Comparison of ENCODE assay signal across 20 cellular contexts in the genomic region with DNA sequence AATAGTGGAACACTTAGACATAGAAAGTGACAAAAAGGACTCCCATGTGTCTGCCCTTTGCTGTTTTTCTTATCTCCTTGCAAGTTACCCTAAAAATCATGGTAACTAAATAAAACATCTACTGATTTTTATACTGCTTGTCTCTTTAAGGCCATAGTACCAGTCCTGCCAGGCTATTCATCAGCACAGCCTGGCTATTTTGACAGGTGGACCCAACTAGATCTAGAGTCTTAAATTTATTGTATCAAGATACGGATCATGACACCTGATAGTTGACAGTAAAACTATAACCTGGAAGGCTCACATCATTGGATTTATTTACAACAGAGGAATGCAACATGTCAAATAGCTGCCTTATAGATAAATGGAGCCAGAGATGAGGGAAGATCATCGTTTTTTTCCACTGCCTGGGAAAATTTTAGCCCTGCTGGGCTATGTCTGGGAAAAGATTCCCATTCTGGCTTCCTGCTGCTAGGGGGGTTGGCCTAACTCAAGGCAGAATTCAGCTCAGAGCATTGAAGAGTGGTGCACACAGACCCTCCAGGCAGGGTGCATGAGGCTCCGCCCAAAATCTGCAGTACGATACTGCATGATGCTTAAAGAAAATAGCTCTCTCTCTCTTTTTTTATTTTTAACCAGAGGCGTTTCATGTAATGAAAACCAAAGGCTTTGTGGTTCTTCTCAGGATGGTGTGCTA.
"Had no signal": no experiment of that assay in that cellular context is flagged by ENCODE, and none has a peak within 500 bp of the region (broad histone marks: within the 10 kb centered on the region; RNA-seq: fewer than 3 reads in every experiment).

No MANE protein-coding gene starts in this region.

- H3K36me3 ChIP-seq: breast epithelium, heart right ventricle, left lung, thyroid gland had no signal

- H3K4me3 Mint-ChIP-seq: activated naive CD8-positive, alpha-beta T cell treated with anti-CD3 and anti-CD28 coated beads, Interleukin-2, amount 10 ng/mL, durations not matched to agents 7 days and 5 days; dendritic cell treated with granulocyte-macrophage colony-stimulating factor and Interleukin-4, amounts not matched to agents 40 ng/mL and 50 ng/mL, for 4 days; naive thymus-derived CD4-positive, alpha-beta T cell; stimulated activated naive B cell treated with anti-CD40 and anti-IgM and Interleukin-4, amounts not matched to agents 10 μg/mL and 1 μg/mL and 100 μg/mL, for 72 hours had no signal

- H3K27ac Mint-ChIP-seq: activated naive CD8-positive, alpha-beta T cell treated with anti-CD3 and anti-CD28 coated beads, Interleukin-2, amount 10 ng/mL, durations not matched to agents 7 days and 5 days; dendritic cell treated with granulocyte-macrophage colony-stimulating factor and Interleukin-4, amounts not matched to agents 40 ng/mL and 50 ng/mL, for 4 days; naive thymus-derived CD4-positive, alpha-beta T cell; stimulated activated naive B cell treated with anti-CD40 and anti-IgM and Interleukin-4, amounts not matched to agents 10 μg/mL and 1 μg/mL and 100 μg/mL, for 72 hours had no signal

- H3K9me3 ChIP-seq: breast epithelium, heart right ventricle, thyroid gland had no signal

- H3K27ac ChIP-seq: breast epithelium, epithelial cell of prostate, heart right ventricle, left lung, skin epidermis, thyroid gland had no signal

- H3K4me3 ChIP-seq: breast epithelium, heart right ventricle, left lung, skin epidermis, thyroid gland had no signal

- ATAC-seq: heart right ventricle; left lung; naive thymus-derived CD4-positive, alpha-beta T cell; right cardiac atrium; stimulated activated naive B cell treated with anti-CD40 and anti-IgM and Interleukin-4, amounts not matched to agents 10 μg/mL and 1 μg/mL and 100 μg/mL, for 72 hours had no signal

- H3K4me1 Mint-ChIP-seq: activated naive CD8-positive, alpha-beta T cell treated with anti-CD3 and anti-CD28 coated beads, Interleukin-2, amount 10 ng/mL, durations not matched to agents 7 days and 5 days; naive thymus-derived CD4-positive, alpha-beta T cell; stimulated activated naive B cell treated with anti-CD40 and anti-IgM and Interleukin-4, amounts not matched to agents 10 μg/mL and 1 μg/mL and 100 μg/mL, for 72 hours had no signal

- H3K4me1 ChIP-seq: breast epithelium, heart right ventricle, left lung, thyroid gland had no signal

- DNase-seq: activated CD4-positive, CD25-positive, alpha-beta regulatory T cell treated with anti-CD3 and anti-CD28 coated beads, Interleukin-2, amount 50 U/mL, for 72 hours; activated naive CD4-positive, alpha-beta T cell; activated naive CD8-positive, alpha-beta T cell treated with anti-CD3 and anti-CD28 coated beads, Interleukin-2, amount 10 ng/mL, durations not matched to agents 7 days and 5 days; activated T-cell treated with anti-CD3 and anti-CD28 coated beads for 4 hours; cerebellar nuclear complex; effector memory CD4-positive, alpha-beta T cell; foreskin melanocyte; heart right ventricle; left lung; naive thymus-derived CD4-positive, alpha-beta T cell; right cardiac atrium; stimulated activated CD4-positive, alpha-beta T cell treated with anti-CD3 and anti-CD28 coated beads, Interleukin-15, amount 100 ng/mL, for 24 hours; stimulated activated CD4-positive, alpha-beta T cell treated with anti-CD3 and anti-CD28 coated beads, Interleukin-4, amount 100 ng/mL, for 1 hour; stimulated activated naive B cell treated with anti-CD40 and anti-IgM and Interleukin-4, amounts not matched to agents 10 μg/mL and 1 μg/mL and 100 μg/mL, for 72 hours; T-helper 9 cell; thyroid gland had no signal

- H3K27me3 ChIP-seq: breast epithelium, left lung, thyroid gland had no signal

- H3K36me3 Mint-ChIP-seq: activated naive CD8-positive, alpha-beta T cell treated with anti-CD3 and anti-CD28 coated beads, Interleukin-2, amount 10 ng/mL, durations not matched to agents 7 days and 5 days; naive thymus-derived CD4-positive, alpha-beta T cell; stimulated activated naive B cell treated with anti-CD40 and anti-IgM and Interleukin-4, amounts not matched to agents 10 μg/mL and 1 μg/mL and 100 μg/mL, for 72 hours had no signal

- H3K27me3 Mint-ChIP-seq: activated naive CD8-positive, alpha-beta T cell treated with anti-CD3 and anti-CD28 coated beads, Interleukin-2, amount 10 ng/mL, durations not matched to agents 7 days and 5 days; dendritic cell treated with granulocyte-macrophage colony-stimulating factor and Interleukin-4, amounts not matched to agents 40 ng/mL and 50 ng/mL, for 4 days; stimulated activated naive B cell treated with anti-CD40 and anti-IgM and Interleukin-4, amounts not matched to agents 10 μg/mL and 1 μg/mL and 100 μg/mL, for 72 hours had no signal
